In the genomic region with DNA sequence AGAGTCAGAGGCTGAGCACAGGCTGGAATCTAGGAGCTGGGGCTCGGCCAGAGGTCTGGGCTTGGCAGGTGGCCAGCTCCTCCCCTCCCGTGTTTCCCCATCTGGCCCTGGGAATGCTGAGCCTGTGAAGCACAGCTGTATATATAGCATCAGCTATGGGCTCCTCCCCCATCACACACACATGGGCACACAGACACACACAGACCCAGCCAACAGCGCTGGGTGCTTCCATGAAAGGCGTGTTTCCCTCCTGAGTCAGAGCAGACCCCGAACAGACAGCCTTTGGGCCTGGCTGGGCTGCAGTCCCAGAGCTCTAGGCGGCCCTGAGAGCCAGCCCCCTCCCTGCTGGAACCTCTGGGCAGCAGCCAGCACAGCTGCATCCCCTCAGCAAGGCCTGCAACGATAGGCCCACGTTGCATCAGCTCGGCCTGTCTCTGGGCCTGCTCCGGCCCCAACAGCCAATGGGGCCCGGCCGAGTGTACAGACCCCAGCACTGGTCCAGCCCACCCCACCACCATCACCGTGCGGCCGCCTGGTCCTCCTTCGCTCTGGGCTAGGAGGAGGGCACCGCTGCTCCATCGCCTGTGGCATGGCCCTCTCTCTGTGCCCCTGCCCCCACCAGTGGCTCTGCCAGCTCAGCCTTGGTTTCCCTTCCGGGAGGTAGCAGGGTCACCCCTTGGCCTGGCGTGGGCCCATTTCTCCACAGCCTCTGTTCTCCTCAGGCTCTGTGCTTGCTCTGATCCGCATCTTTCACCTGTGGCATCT, we compare ENCODE assay signal across 9 cellular contexts. TPM values are rescaled to one million over a fixed set of nuclear protein-coding genes. Genes with fewer than 3 reads are reported as not detected.
A peak's percentile ranks its signal among the peaks of the same experiment; 100 is the strongest.
DNase-seq lines count a peak whose midpoint lies in the region; ATAC-seq and TF ChIP-seq lines count a peak whose summit lies in the region.
"Had no signal": no experiment of that assay in that cellular context is flagged by ENCODE, and none has a peak within 500 bp of the region (broad histone marks: within the 10 kb centered on the region; RNA-seq: fewer than 3 reads in every experiment).

No MANE protein-coding gene starts in this region.

- DNase-seq in NCI-H345 (lab: John Stamatoyannopoulos, UW) = peak; percentile 25
- DNase-seq in NCI-H345 treated with DMSO at 0.1 percent for 48 hours (lab: John Stamatoyannopoulos, UW; ENCODE audit: unreplicated experiment) = no peak
- DNase-seq in MCF 10A (ENCODE audit: unreplicated experiment) = peak; percentile 75
- DNase-seq in inferior parietal cortex (ENCODE audit: extremely low spot score) = peak; percentile 85
- no peak for DNase-seq in LoVo (ENCODE audit: low spot score)
- no peak for DNase-seq in activated CD4-positive, CD25-positive, alpha-beta regulatory T cell treated with anti-CD3 and anti-CD28 coated beads, Interleukin-2, amount 50 U/mL, for 72 hours

- BruUV-seq in MCF 10A (replicated peaks; lab: Mats Ljungman, UMichigan) = no TSS peak

- ATAC-seq in stimulated activated memory B cell treated with anti-CD40 and anti-IgM and Interleukin-4, amounts not matched to agents 10 μg/mL and 1 μg/mL and 100 μg/mL, for 72 hours = peak; percentile 13
- no peak for ATAC-seq in HG02642 (IDR thresholded peaks at IDR 0.05; ENCODE audit: poor library complexity, unreplicated experiment)

- CTCF ChIA-PET in MCF 10A (lab: Yijun Ruan, JAX) = interaction anchor here (0.8 to 1.7 kb wide), 6 partner anchors 10 to 152 kb away, joined by 3 to 6 read pairs (median 4); partner anchors contain the start of gene GDPD5

- H3K4me3 Mint-ChIP-seq in MCF 10A (ENCODE audit: unreplicated experiment) = no peak overlapping the region
- H3K4me3 Mint-ChIP-seq in stimulated activated memory B cell treated with anti-CD40 and anti-IgM and Interleukin-4, amounts not matched to agents 10 μg/mL and 1 μg/mL and 100 μg/mL, for 72 hours = no peak overlapping the region
- H3K4me3 Mint-ChIP-seq: B cell had no signal

- peaks cover 25% of the 10 kb centered on the region for H3K4me1 Mint-ChIP-seq in MCF 10A (ENCODE audit: insufficient read depth, unreplicated experiment)
- no peaks in the 10 kb centered on the region for H3K4me1 Mint-ChIP-seq in stimulated activated memory B cell treated with anti-CD40 and anti-IgM and Interleukin-4, amounts not matched to agents 10 μg/mL and 1 μg/mL and 100 μg/mL, for 72 hours
- H3K4me1 Mint-ChIP-seq: B cell had no signal

- intact Hi-C loops in MCF 10A (cut with micrococcal nuclease) = no loop called here

- no peak for TF ChIP-seq CTCF in MCF 10A (IDR thresholded peaks at IDR 0.05; ENCODE audit: unreplicated experiment)

- POLR2A ChIA-PET in MCF 10A (lab: Yijun Ruan, JAX) = interaction anchor here (0.6 to 1.3 kb wide), 3 partner anchors 8 to 144 kb away, joined by 3 to 9 read pairs (median 3); no protein-coding TSS in a partner anchor

- H3K36me3 Mint-ChIP-seq in MCF 10A (ENCODE audit: insufficient read depth, unreplicated experiment) = peaks cover 7% of the 10 kb centered on the region
- no peaks in the 10 kb centered on the region for H3K36me3 Mint-ChIP-seq in stimulated activated memory B cell treated with anti-CD40 and anti-IgM and Interleukin-4, amounts not matched to agents 10 μg/mL and 1 μg/mL and 100 μg/mL, for 72 hours

- H3K27ac Mint-ChIP-seq in MCF 10A (ENCODE audit: low read depth, unreplicated experiment) = no peak overlapping the region
- H3K27ac Mint-ChIP-seq in stimulated activated memory B cell treated with anti-CD40 and anti-IgM and Interleukin-4, amounts not matched to agents 10 μg/mL and 1 μg/mL and 100 μg/mL, for 72 hours = no peak overlapping the region
- H3K27ac Mint-ChIP-seq: B cell had no signal

- no peaks in the 10 kb centered on the region for H3K9me3 Mint-ChIP-seq in MCF 10A (ENCODE audit: unreplicated experiment)
- H3K9me3 Mint-ChIP-seq in stimulated activated memory B cell treated with anti-CD40 and anti-IgM and Interleukin-4, amounts not matched to agents 10 μg/mL and 1 μg/mL and 100 μg/mL, for 72 hours = no peaks in the 10 kb centered on the region

- H3K27me3 Mint-ChIP-seq in MCF 10A (ENCODE audit: insufficient read depth, unreplicated experiment) = no peaks in the 10 kb centered on the region
- peaks cover 24% of the 10 kb centered on the region for H3K27me3 Mint-ChIP-seq in stimulated activated memory B cell treated with anti-CD40 and anti-IgM and Interleukin-4, amounts not matched to agents 10 μg/mL and 1 μg/mL and 100 μg/mL, for 72 hours

RNA-seq across cellular contexts. Expression of gene SERPINH1, which starts 7.6 kb away (rescaled TPM):
- 80.5 TPM in 2 replicates for total RNA-seq in MCF 10A (2022)

RNA-seq across cellular contexts. Expression of gene GDPD5, which starts 28.7 kb away (rescaled TPM):
- 5.6 and 5.7 TPM in 2 replicates for total RNA-seq in MCF 10A (2022)

Comparison
In these comparisons a context has a peak if more than half of its experiments do, and no peak if none do; other contexts are left out.
1. DNase-seq: peak in NCI-H345 (single experiment), MCF 10A (single experiment) and inferior parietal cortex (single experiment); none in NCI-H345 treated with DMSO at 0.1 percent for 48 hours (single experiment), LoVo (single experiment) and activated CD4-positive, CD25-positive, alpha-beta regulatory T cell treated with anti-CD3 and anti-CD28 coated beads, Interleukin-2, amount 50 U/mL, for 72 hours (single experiment).